In the genomic region with DNA sequence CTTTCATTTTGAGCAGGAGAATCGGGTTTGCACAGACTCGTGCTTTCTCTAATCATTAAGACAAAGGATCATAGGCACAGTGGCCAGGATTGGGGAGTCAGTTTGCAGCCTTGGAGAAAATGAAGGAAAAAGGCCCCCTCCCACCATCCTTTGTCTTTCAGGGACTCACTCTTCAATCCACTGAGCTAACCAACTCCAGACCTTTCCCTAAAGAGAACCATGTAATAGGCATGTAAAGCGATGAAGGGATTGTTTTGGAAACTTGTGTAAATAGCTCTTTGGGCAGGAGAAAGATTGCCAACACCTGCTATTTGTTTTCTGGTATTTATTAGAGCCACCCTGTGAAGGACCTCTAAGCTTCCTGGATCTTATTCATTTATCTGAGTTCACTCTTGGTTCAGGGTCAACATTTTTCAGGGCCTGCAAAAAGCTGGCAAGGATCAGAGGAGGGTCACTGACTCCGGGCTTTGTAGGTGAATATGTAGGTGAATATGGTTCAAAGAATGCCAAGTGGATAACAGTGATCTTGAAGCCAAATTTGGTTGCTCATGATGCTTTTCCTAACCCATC, we compare ENCODE assay signal across 20 cellular contexts.
"Had no signal": no experiment of that assay in that cellular context is flagged by ENCODE, and none has a peak within 500 bp of the region (broad histone marks: within the 10 kb centered on the region; RNA-seq: fewer than 3 reads in every experiment).

No MANE protein-coding gene starts in this region.

- H3K4me3 ChIP-seq: dorsolateral prefrontal cortex, psoas muscle, skin epidermis, stomach had no signal

- ATAC-seq: activated CD4-positive, CD25-positive, alpha-beta regulatory T cell treated with anti-CD3 and anti-CD28 coated beads, Interleukin-2, amount 50 U/mL, for 24 hours; activated naive CD8-positive, alpha-beta T cell treated with anti-CD3 and anti-CD28 coated beads, Interleukin-2, amount 50 U/mL, for 24 hours; activated T-cell treated with anti-CD3 and anti-CD28 coated beads, Interleukin-2, amount 50 U/mL, for 4 hours; psoas muscle; right cardiac atrium had no signal

- DNase-seq: activated CD4-positive, alpha-beta T cell treated with anti-CD3 and anti-CD28 coated beads, Interleukin-2, amount 50 U/mL, for 1 hour; activated CD8-positive, alpha-beta memory T cell treated with anti-CD3 and anti-CD28 coated beads, Interleukin-2, amount 50 U/mL, for 4 hours; activated effector memory CD4-positive, alpha-beta T cell treated with Interleukin-2 at 50 U/mL for 16 hours; activated naive CD4-positive, alpha-beta T cell treated with anti-CD3 and anti-CD28 coated beads, Interleukin-2, amount 10 ng/mL, durations not matched to agents 7 days and 5 days; activated naive CD8-positive, alpha-beta T cell treated with anti-CD3 and anti-CD28 coated beads, Interleukin-2, amount 50 U/mL, for 24 hours; activated T-cell treated with anti-CD3 and anti-CD28 coated beads, Interleukin-2, amount 50 U/mL, for 4 hours; anterior cingulate cortex; brain microvascular endothelial cell; central memory CD4-positive, alpha-beta T cell; dorsolateral prefrontal cortex; foreskin fibroblast; naive B cell; psoas muscle; right cardiac atrium; stimulated activated CD4-positive, alpha-beta T cell treated with anti-CD3 and anti-CD28 coated beads, Interleukin-15, amount 100 ng/mL, for 24 hours; stimulated activated CD4-positive, alpha-beta T cell treated with anti-CD3 and anti-CD28 coated beads, Interleukin-2, amount 100 ng/mL, for 48 hours; stomach; trophoblast cell had no signal

- H3K27me3 ChIP-seq: brain microvascular endothelial cell, dorsolateral prefrontal cortex, stomach had no signal

- H3K36me3 ChIP-seq: brain microvascular endothelial cell, stomach had no signal

- H3K9me3 ChIP-seq: psoas muscle had no signal

- H3K27ac ChIP-seq: brain microvascular endothelial cell, dorsolateral prefrontal cortex had no signal
